In the genomic region with DNA sequence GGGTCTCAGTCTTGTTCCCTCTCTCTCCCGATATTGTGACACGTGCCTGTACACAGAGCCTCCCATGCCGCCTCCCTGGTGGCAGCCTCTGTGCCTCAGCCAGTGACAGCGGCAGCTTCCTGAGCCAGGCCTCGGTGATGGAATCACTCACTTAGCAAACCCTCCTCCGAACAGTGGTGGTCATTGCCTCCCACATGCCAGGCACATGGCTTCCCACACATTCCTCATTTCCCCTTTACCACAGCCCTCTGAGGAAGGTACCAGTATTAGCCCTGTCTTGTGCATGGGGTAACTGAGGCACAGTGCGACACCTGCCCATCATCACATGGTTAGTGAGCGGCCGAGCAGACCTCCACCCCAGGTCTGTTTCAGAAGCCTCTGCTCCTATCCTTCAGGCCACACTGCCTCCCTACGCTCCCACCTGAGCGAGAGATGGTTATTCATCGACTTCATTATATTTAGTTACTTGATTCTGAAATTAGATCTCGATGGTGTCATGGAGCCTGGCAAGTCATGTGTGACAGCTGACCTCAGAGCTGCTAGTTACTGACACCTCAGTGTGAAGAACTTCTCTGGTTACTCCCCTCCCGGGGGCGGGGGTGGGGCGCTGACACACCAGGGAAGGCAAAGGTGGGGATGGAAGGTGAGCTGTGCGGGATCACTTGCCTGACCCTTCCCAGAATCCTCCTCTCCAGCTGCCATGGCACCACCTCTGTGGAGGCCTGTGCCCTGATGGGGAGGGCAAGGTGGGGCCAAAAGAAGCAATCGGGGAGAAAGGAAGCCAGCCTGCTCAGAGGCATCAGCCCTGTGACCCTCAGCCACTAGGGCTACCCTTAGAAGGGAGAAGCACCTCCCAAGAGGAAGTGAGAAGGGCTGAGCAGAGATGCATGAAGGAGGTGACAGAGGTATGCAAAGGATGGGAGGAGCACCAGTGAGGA, we compare ENCODE assay signal across 10 cellular contexts. TPM values are rescaled to one million over a fixed set of nuclear protein-coding genes. Genes with fewer than 3 reads are reported as not detected.
A peak's percentile ranks its signal among the peaks of the same experiment; 100 is the strongest.
DNase-seq lines count a peak whose midpoint lies in the region; ATAC-seq and TF ChIP-seq lines count a peak whose summit lies in the region.
"Had no signal": no experiment of that assay in that cellular context is flagged by ENCODE, and none has a peak within 500 bp of the region (broad histone marks: within the 10 kb centered on the region; RNA-seq: fewer than 3 reads in every experiment).

No MANE protein-coding gene starts in this region.

- H3K27me3 Mint-ChIP-seq in progenitor cell of endocrine pancreas, result peaks cover 81% of the 10 kb centered on the region

- peak overlapping the region; percentile 6 for H3K4me3 ChIP-seq in GM12875 (ENCODE audit: low read depth, low read length)
- H3K4me3 ChIP-seq: ascending aorta had no signal

- no peaks in the 10 kb centered on the region for H3K9me3 Mint-ChIP-seq in progenitor cell of endocrine pancreas (ENCODE audit: low read depth)

- no peak overlapping the region for H3K4me3 Mint-ChIP-seq in progenitor cell of endocrine pancreas (ENCODE audit: low read depth)

- peak; percentile 72 for ATAC-seq in GM19463 (IDR thresholded peaks at IDR 0.05; ENCODE audit: unreplicated experiment)
- peak; percentile 78 for ATAC-seq in HG03378 (IDR thresholded peaks at IDR 0.05; ENCODE audit: unreplicated experiment)
- peak; percentile 34 for ATAC-seq in esophagus mucosa

- no peak overlapping the region for H3K27ac Mint-ChIP-seq in progenitor cell of endocrine pancreas

- no peaks in the 10 kb centered on the region for H3K36me3 Mint-ChIP-seq in progenitor cell of endocrine pancreas (ENCODE audit: insufficient read depth)

- peaks cover 14% of the 10 kb centered on the region for H3K4me1 Mint-ChIP-seq in progenitor cell of endocrine pancreas (ENCODE audit: low read depth)

- no peak for DNase-seq in stimulated activated CD4-positive, alpha-beta T cell treated with anti-CD3 and anti-CD28 coated beads, Interleukin-4, amount 100 ng/mL, for 1 hour
- no peak for DNase-seq in progenitor cell of endocrine pancreas (ENCODE audit: low spot score, unreplicated experiment)
- DNase-seq in activated CD4-positive, alpha-beta T cell treated with anti-CD3 and anti-CD28 coated beads, Interleukin-2, amount 50 U/mL, for 48 hours, result no peak
- no peak for DNase-seq in SHP77 (lab: John Stamatoyannopoulos, UW)
- DNase-seq: RPMI8226 had no signal

- 0 out of 2 replicates have a peak, but pooled peaks have one; percentile 1 for TF ChIP-seq CTCF in GM12875 (IDR thresholded peaks at IDR 0.05; ENCODE audit: borderline replicate concordance, insufficient read depth, low read depth, low read length)
- TF ChIP-seq CTCF in progenitor cell of endocrine pancreas (IDR thresholded peaks at IDR 0.05; ENCODE audit: unreplicated experiment), result no peak

RNA-seq across cellular contexts. Expression of gene MDGA1, which starts 17.9 kb away (rescaled TPM):
- total RNA-seq in esophagus mucosa (9.2 TPM), progenitor cell of endocrine pancreas (0.55 and 2.0 TPM in 2 replicates)
